ENCODE assay signal across 20 cellular contexts in the genomic region with DNA sequence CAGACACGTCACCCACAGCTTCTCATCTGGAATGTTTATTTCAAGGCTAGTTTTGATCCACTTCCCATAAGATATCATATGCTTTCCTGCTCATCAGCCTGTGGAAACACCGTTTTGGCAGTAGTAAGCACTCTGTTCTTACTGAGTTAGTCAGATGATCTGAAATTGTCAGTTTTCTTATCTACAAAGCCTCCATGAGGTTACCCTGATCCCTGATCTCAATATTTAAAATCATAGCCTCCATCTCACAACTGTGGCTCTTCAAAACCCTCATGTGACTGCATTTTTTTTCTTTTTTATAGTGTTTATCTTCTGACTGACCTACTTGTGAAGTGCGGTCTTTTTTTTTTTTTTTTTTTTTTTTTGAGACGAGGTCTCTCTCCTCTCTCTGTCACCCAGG. TPM values are rescaled to one million over a fixed set of nuclear protein-coding genes. Genes with fewer than 3 reads are reported as not detected.
DNase-seq lines count a peak whose midpoint lies in the region; ATAC-seq and TF ChIP-seq lines count a peak whose summit lies in the region.
"Had no signal": no experiment of that assay in that cellular context is flagged by ENCODE, and none has a peak within 500 bp of the region (broad histone marks: within the 10 kb centered on the region; RNA-seq: fewer than 3 reads in every experiment).

No MANE protein-coding gene starts in this region.

- H3K36me3 ChIP-seq in naive thymus-derived CD4-positive, alpha-beta T cell (ENCODE audit: control insufficient read depth in 2 of 3, insufficient read depth in 3 of 3, low read length in 3 of 3): no peaks in the 10 kb centered on the region
- no peaks in the 10 kb centered on the region for H3K36me3 ChIP-seq in MG63
- H3K36me3 ChIP-seq: BLaER1 had no signal

- peak overlapping the region; percentile 78 to 85 for H3K27ac Mint-ChIP-seq in natural killer cell
- H3K27ac Mint-ChIP-seq in natural killer cell treated with Interleukin-12 subunit alpha and Interleukin-12 subunit beta and Interleukin-15 and Interleukin-18, amount 100 ng/mL, for 72 hours: no peak overlapping the region
- H3K27ac Mint-ChIP-seq in naive thymus-derived CD4-positive, alpha-beta T cell: no peak overlapping the region
- peak overlapping the region in 1 of 10 donors; percentile 58 for H3K27ac Mint-ChIP-seq in naive thymus-derived CD8-positive, alpha-beta T cell

- CTCF ChIA-PET in naive thymus-derived CD4-positive, alpha-beta T cell (lab: Charles Lee): no interaction called here

- TF ChIP-seq CTCF in natural killer cell (IDR thresholded peaks at IDR 0.05) (no peak), fibroblast of pulmonary artery (IDR thresholded peaks at IDR 0.05; ENCODE audit: low read length, missing control alignments) (no peak)

- no peaks in the 10 kb centered on the region for H3K27me3 Mint-ChIP-seq in natural killer cell (ENCODE audit: low read depth in 2 of 2)
- H3K27me3 Mint-ChIP-seq in natural killer cell treated with Interleukin-12 subunit alpha and Interleukin-12 subunit beta and Interleukin-15 and Interleukin-18, amount 100 ng/mL, for 72 hours: peaks cover 0 to 4% of the 10 kb centered on the region in 2 donors
- H3K27me3 Mint-ChIP-seq in naive thymus-derived CD4-positive, alpha-beta T cell: no peaks in the 10 kb centered on the region
- no peaks in the 10 kb centered on the region for H3K27me3 Mint-ChIP-seq in naive thymus-derived CD8-positive, alpha-beta T cell

- no peaks in the 10 kb centered on the region for H3K4me1 ChIP-seq in naive thymus-derived CD4-positive, alpha-beta T cell (ENCODE audit: control insufficient read depth in 2 of 2, insufficient read depth in 2 of 2, low read length in 2 of 2)

- POLR2A ChIA-PET in naive thymus-derived CD4-positive, alpha-beta T cell (lab: Charles Lee): no interaction called here
- POLR2A ChIA-PET in naive thymus-derived CD8-positive, alpha-beta T cell (lab: Charles Lee): no interaction called here

- peak overlapping the region; percentile 69 for H3K4me3 Mint-ChIP-seq in natural killer cell
- no peak overlapping the region for H3K4me3 Mint-ChIP-seq in natural killer cell treated with Interleukin-12 subunit alpha and Interleukin-12 subunit beta and Interleukin-15 and Interleukin-18, amount 100 ng/mL, for 72 hours
- no peak overlapping the region for H3K4me3 Mint-ChIP-seq in naive thymus-derived CD4-positive, alpha-beta T cell
- no peak overlapping the region for H3K4me3 Mint-ChIP-seq in naive thymus-derived CD8-positive, alpha-beta T cell

- intact Hi-C loops in natural killer cell (cut with micrococcal nuclease): no loop called here
- intact Hi-C loops in naive thymus-derived CD4-positive, alpha-beta T cell (cut with micrococcal nuclease): no loop called here

- no peaks in the 10 kb centered on the region for H3K27me3 ChIP-seq in naive thymus-derived CD4-positive, alpha-beta T cell (ENCODE audit: control insufficient read depth in 2 of 2, insufficient read depth in 2 of 2, low read length in 2 of 2)
- no peaks in the 10 kb centered on the region for H3K27me3 ChIP-seq in MG63
- H3K27me3 ChIP-seq: BLaER1 had no signal

- H3K36me3 Mint-ChIP-seq in natural killer cell: no peaks in the 10 kb centered on the region
- H3K36me3 Mint-ChIP-seq in natural killer cell treated with Interleukin-12 subunit alpha and Interleukin-12 subunit beta and Interleukin-15 and Interleukin-18, amount 100 ng/mL, for 72 hours: no peaks in the 10 kb centered on the region
- H3K36me3 Mint-ChIP-seq in naive thymus-derived CD4-positive, alpha-beta T cell: peaks cover 0 to 10% (median 0%) of the 10 kb centered on the region in 5 donors
- H3K36me3 Mint-ChIP-seq in naive thymus-derived CD8-positive, alpha-beta T cell: no peaks in the 10 kb centered on the region

- H3K9me3 Mint-ChIP-seq in natural killer cell: no peaks in the 10 kb centered on the region
- no peaks in the 10 kb centered on the region for H3K9me3 Mint-ChIP-seq in natural killer cell treated with Interleukin-12 subunit alpha and Interleukin-12 subunit beta and Interleukin-15 and Interleukin-18, amount 100 ng/mL, for 72 hours
- H3K9me3 Mint-ChIP-seq in naive thymus-derived CD4-positive, alpha-beta T cell: no peaks in the 10 kb centered on the region
- H3K9me3 Mint-ChIP-seq in naive thymus-derived CD8-positive, alpha-beta T cell: no peaks in the 10 kb centered on the region

- H3K9me3 ChIP-seq in naive thymus-derived CD4-positive, alpha-beta T cell (ENCODE audit: control insufficient read depth in 2 of 3, low read length in 3 of 3): no peaks in the 10 kb centered on the region
- no peaks in the 10 kb centered on the region for H3K9me3 ChIP-seq in MG63
- H3K9me3 ChIP-seq: BLaER1 had no signal

- DNase-seq in natural killer cell (no peak), fibroblast of pulmonary artery (ENCODE audit: low read depth) (peak; percentile 14), MG63 (no peak)
- no peak for DNase-seq in natural killer cell treated with Interleukin-12 subunit alpha and Interleukin-12 subunit beta and Interleukin-15 and Interleukin-18, amount 100 ng/mL, for 72 hours (ENCODE audit: low spot score)
- DNase-seq in naive thymus-derived CD4-positive, alpha-beta T cell: no peak
- no peak for DNase-seq in naive thymus-derived CD8-positive, alpha-beta T cell
- no peak for DNase-seq in stimulated activated naive CD4-positive, alpha-beta T cell treated with Interleukin-2 at 50 U/mL for 16 hours (lab: John Stamatoyannopoulos, UW)
- DNase-seq: 8988T; COR-L47; DMS153; HCEC 1CT; NCI-H1436 treated with DMSO at 0.1 percent for 48 hours; NCI-H2081; NCI-H2227 treated with DMSO at 0.1 percent for 48 hours; NCI-H526; NK-92 treated with Interleukin-12 subunit alpha and Interleukin-12 subunit beta, amount 100 ng/mL, for 24 hours; PC-3 had no signal

- H3K4me1 Mint-ChIP-seq in natural killer cell: peaks cover 13 to 18% of the 10 kb centered on the region in 2 donors
- peaks cover 4 to 10% of the 10 kb centered on the region in 2 donors for H3K4me1 Mint-ChIP-seq in natural killer cell treated with Interleukin-12 subunit alpha and Interleukin-12 subunit beta and Interleukin-15 and Interleukin-18, amount 100 ng/mL, for 72 hours (ENCODE audit: low read depth in 2 of 2)
- peaks cover 0 to 12% (median 3%) of the 10 kb centered on the region in 7 donors for H3K4me1 Mint-ChIP-seq in naive thymus-derived CD4-positive, alpha-beta T cell
- H3K4me1 Mint-ChIP-seq in naive thymus-derived CD8-positive, alpha-beta T cell: peaks cover 0 to 7% (median 2%) of the 10 kb centered on the region in 4 donors

- ATAC-seq in natural killer cell (peak; percentile 62 to 73 (median 68)), HG02678 (IDR thresholded peaks at IDR 0.05; ENCODE audit: unreplicated experiment) (no peak)
- ATAC-seq in natural killer cell treated with Interleukin-12 subunit alpha and Interleukin-12 subunit beta and Interleukin-15 and Interleukin-18, amount 100 ng/mL, for 72 hours: no peak
- ATAC-seq in naive thymus-derived CD4-positive, alpha-beta T cell: peak; percentile 49
- no peak for ATAC-seq in naive thymus-derived CD8-positive, alpha-beta T cell
- ATAC-seq: GM12878, PC-3 had no signal

- no peak overlapping the region for H3K4me3 ChIP-seq in fibroblast of pulmonary artery (replicated peaks; ENCODE audit: low read depth, low read length)
- H3K4me3 ChIP-seq in naive thymus-derived CD4-positive, alpha-beta T cell (ENCODE audit: low read length): no peak overlapping the region
- H3K4me3 ChIP-seq in MG63: no peak overlapping the region
- H3K4me3 ChIP-seq: BLaER1, GM12878 had no signal

- H3K27ac ChIP-seq in naive thymus-derived CD4-positive, alpha-beta T cell (ENCODE audit: low read depth, low read length): no peak overlapping the region
- H3K27ac ChIP-seq: BLaER1 had no signal

RNA-seq across cellular contexts. Expression of a gene that starts 22.7 kb away (rescaled TPM):
- 1 to 10 TPM; 1.8 to 6.4 (median 2.2) TPM for total RNA-seq in natural killer cell
- total RNA-seq in natural killer cell treated with Interleukin-12 subunit alpha and Interleukin-12 subunit beta and Interleukin-15 and Interleukin-18, amount 100 ng/mL, for 72 hours: 1 to 10 TPM in 1 of 2 donors, under 1 TPM in 1; 0.39 to 1.5 TPM
- total RNA-seq in naive thymus-derived CD4-positive, alpha-beta T cell: 10 to 100 TPM in 1 of 5 experiments, 1 to 10 TPM in 2, under 1 TPM in 2; 0.65 to 41.8 (median 1.1) TPM
- polyA plus RNA-seq in naive thymus-derived CD4-positive, alpha-beta T cell: under 1 TPM; 0.45 to 0.89 TPM
- under 1 TPM; 0.42 to 0.49 TPM for total RNA-seq in naive thymus-derived CD8-positive, alpha-beta T cell
- under 1 TPM; 0.23 to 0.49 (median 0.35) TPM for polyA plus RNA-seq in naive thymus-derived CD8-positive, alpha-beta T cell
- 2.0 and 3.3 TPM in 2 replicates for total RNA-seq in MG63 (2014; rRNA removed; shearing (Covaris generic); ENCODE audit: low replicate concordance)

RNA-seq across cellular contexts. Expression of a gene that starts 44.0 kb away (rescaled TPM):
- 10 to 100 TPM; 14.3 to 15.6 (median 14.5) TPM for total RNA-seq in natural killer cell
- total RNA-seq in natural killer cell treated with Interleukin-12 subunit alpha and Interleukin-12 subunit beta and Interleukin-15 and Interleukin-18, amount 100 ng/mL, for 72 hours: 10 to 100 TPM; 10.7 to 11.0 TPM
- total RNA-seq in naive thymus-derived CD4-positive, alpha-beta T cell: 10 to 100 TPM; 10.6 to 42.8 (median 27.4) TPM
- 10 to 100 TPM; 54.8 to 91.6 TPM for polyA plus RNA-seq in naive thymus-derived CD4-positive, alpha-beta T cell
- total RNA-seq in naive thymus-derived CD8-positive, alpha-beta T cell: 10 to 100 TPM; 31.0 to 38.5 TPM
- polyA plus RNA-seq in naive thymus-derived CD8-positive, alpha-beta T cell: 10 to 100 TPM; 80.6 to 92.0 (median 81.3) TPM
- total RNA-seq in MG63 (2014; rRNA removed; shearing (Covaris generic); ENCODE audit: low replicate concordance): 10.2 and 22.6 TPM in 2 replicates

RNA-seq across cellular contexts. Expression of a gene that starts 52.5 kb away (rescaled TPM):
- 100 to 1,000 TPM in 1 of 3 donors, 10 to 100 TPM in 2; 91.8 to 124 (median 98.8) TPM for total RNA-seq in natural killer cell
- 100 to 1,000 TPM in 1 of 2 donors, 10 to 100 TPM in 1; 94.7 to 179 TPM for total RNA-seq in natural killer cell treated with Interleukin-12 subunit alpha and Interleukin-12 subunit beta and Interleukin-15 and Interleukin-18, amount 100 ng/mL, for 72 hours
- total RNA-seq in naive thymus-derived CD4-positive, alpha-beta T cell: 100 to 1,000 TPM in 1 of 5 experiments, 10 to 100 TPM in 2, 1 to 10 TPM in 2; 5.6 to 189 (median 14.3) TPM
- 10 to 100 TPM; 13.9 to 14.0 TPM for polyA plus RNA-seq in naive thymus-derived CD4-positive, alpha-beta T cell
- total RNA-seq in naive thymus-derived CD8-positive, alpha-beta T cell: 1 to 10 TPM; 1.4 to 3.2 TPM
- 1 to 10 TPM; 2.0 to 7.7 (median 5.9) TPM for polyA plus RNA-seq in naive thymus-derived CD8-positive, alpha-beta T cell
- not detected in 2 replicates for total RNA-seq in MG63 (2014; rRNA removed; shearing (Covaris generic); ENCODE audit: low replicate concordance)
- total RNA-seq: PC-3 had no signal

Comparison
In these comparisons a context has a peak if more than half of its experiments do, and no peak if none do; other contexts are left out.
1. ATAC-seq: peak in natural killer cell (3 of 3) and naive thymus-derived CD4-positive, alpha-beta T cell (single experiment); none in natural killer cell treated with Interleukin-12 subunit alpha and Interleukin-12 subunit beta and Interleukin-15 and Interleukin-18, amount 100 ng/mL, for 72 hours (0 of 2), naive thymus-derived CD8-positive, alpha-beta T cell (0 of 2) and HG02678 (single experiment).
2. H3K27ac Mint-ChIP-seq: peak in natural killer cell (2 of 2); none in natural killer cell treated with Interleukin-12 subunit alpha and Interleukin-12 subunit beta and Interleukin-15 and Interleukin-18, amount 100 ng/mL, for 72 hours (0 of 2) and naive thymus-derived CD4-positive, alpha-beta T cell (0 of 9).